Comparison of ENCODE assay signal across 29 cellular contexts in genomic region chr1:41169799-41170180, GRCh38.
"Had no signal": no experiment of that assay in that cellular context is flagged by ENCODE, and none has a peak within 500 bp of the region (broad histone marks: within the 10 kb centered on the region; RNA-seq: fewer than 3 reads in every experiment).

No MANE protein-coding gene starts in this region.

- H3K27ac ChIP-seq: neural progenitor cell, psoas muscle, skin epidermis, spleen, suprapubic skin, testis, tibial artery, transverse colon, upper lobe of right lung, uterus had no signal

- H3K36me3 ChIP-seq: neural progenitor cell, pancreas, transverse colon, upper lobe of right lung, uterus had no signal

- H3K9me3 ChIP-seq: pancreas, psoas muscle, suprapubic skin, testis, tibial artery had no signal

- H3K4me3 Mint-ChIP-seq: naive thymus-derived CD4-positive, alpha-beta T cell; natural killer cell; nephron; neural progenitor cell; stimulated activated memory B cell treated with anti-CD40 and anti-IgM and Interleukin-4, amounts not matched to agents 10 μg/mL and 1 μg/mL and 100 μg/mL, for 72 hours; stimulated activated naive CD8-positive, alpha-beta T cell treated with anti-CD3 and anti-CD28 coated beads, Interleukin-15, amount 100 ng/mL, for 72 hours; type B pancreatic cell had no signal

- H3K9ac ChIP-seq: neural progenitor cell had no signal

- H3K4me2 ChIP-seq: neural progenitor cell, smooth muscle cell had no signal

- H2AFZ ChIP-seq: neural progenitor cell had no signal

- ATAC-seq: naive thymus-derived CD4-positive, alpha-beta T cell; natural killer cell; psoas muscle; right cardiac atrium; sciatic nerve; stimulated activated memory B cell treated with anti-CD40 and anti-IgM and Interleukin-4, amounts not matched to agents 10 μg/mL and 1 μg/mL and 100 μg/mL, for 72 hours; stimulated activated naive CD8-positive, alpha-beta T cell treated with anti-CD3 and anti-CD28 coated beads, Interleukin-15, amount 100 ng/mL, for 72 hours; stimulated activated naive CD8-positive, alpha-beta T cell treated with anti-CD3 and anti-CD28 coated beads, Interleukin-15, Interleukin-2, amounts not matched to agents 100 U/mL and 50 U/mL, for 24 hours; upper lobe of right lung had no signal

- DNase-seq: naive thymus-derived CD4-positive, alpha-beta T cell; natural killer cell; occipital lobe; pancreas; psoas muscle; right cardiac atrium; spleen; stimulated activated CD4-positive, alpha-beta T cell treated with anti-CD3 and anti-CD28 coated beads, Interleukin-12 subunit alpha, Interleukin-12 subunit beta, amount 100 ng/mL, for 4 hours; stimulated activated CD4-positive, alpha-beta T cell treated with anti-CD3 and anti-CD28 coated beads, Interleukin-1b, Interleukin-23, amount 100 ng/mL, for 48 hours; stimulated activated CD4-positive, alpha-beta T cell treated with anti-CD3 and anti-CD28 coated beads, Interleukin-4, amount 100 ng/mL, for 1 hour; stimulated activated CD4-positive, alpha-beta T cell treated with anti-CD3 and anti-CD28 coated beads, Interleukin-4, amount 100 ng/mL, for 4 hours; stimulated activated CD8-positive, alpha-beta memory T cell treated with anti-CD3 and anti-CD28 coated beads, Interleukin-4, amount 100 ng/mL, for 48 hours; stimulated activated naive CD4-positive, alpha-beta T cell; stimulated activated naive CD8-positive, alpha-beta T cell treated with anti-CD3 and anti-CD28 coated beads, Interleukin-15, amount 100 ng/mL, for 72 hours; stimulated activated naive CD8-positive, alpha-beta T cell treated with anti-CD3 and anti-CD28 coated beads, Interleukin-15, Interleukin-2, amounts not matched to agents 100 U/mL and 50 U/mL, for 24 hours; substantia nigra; testis; tibial artery; transverse colon; upper lobe of right lung; uterus had no signal

- H3K27me3 ChIP-seq: neural progenitor cell, pancreas, spleen, suprapubic skin, testis, tibial artery, transverse colon, upper lobe of right lung, uterus had no signal

- H3K27ac Mint-ChIP-seq: naive thymus-derived CD4-positive, alpha-beta T cell; natural killer cell; nephron; neural progenitor cell; stimulated activated memory B cell treated with anti-CD40 and anti-IgM and Interleukin-4, amounts not matched to agents 10 μg/mL and 1 μg/mL and 100 μg/mL, for 72 hours; stimulated activated naive CD8-positive, alpha-beta T cell treated with anti-CD3 and anti-CD28 coated beads, Interleukin-15, amount 100 ng/mL, for 72 hours; type B pancreatic cell had no signal

- FAIRE-seq: pancreas had no signal

- H3K4me3 ChIP-seq: neural progenitor cell, pancreas, psoas muscle, skin epidermis, smooth muscle cell, spleen, suprapubic skin, testis, tibial artery, transverse colon, upper lobe of right lung, uterus had no signal

- H3K27me3 Mint-ChIP-seq: naive thymus-derived CD4-positive, alpha-beta T cell; stimulated activated memory B cell treated with anti-CD40 and anti-IgM and Interleukin-4, amounts not matched to agents 10 μg/mL and 1 μg/mL and 100 μg/mL, for 72 hours; stimulated activated naive CD8-positive, alpha-beta T cell treated with anti-CD3 and anti-CD28 coated beads, Interleukin-15, amount 100 ng/mL, for 72 hours; type B pancreatic cell had no signal

- H3K4me1 ChIP-seq: neural progenitor cell, psoas muscle, suprapubic skin, testis, tibial artery, transverse colon, upper lobe of right lung, uterus had no signal

- H3K4me1 Mint-ChIP-seq: natural killer cell; nephron; neural progenitor cell; stimulated activated naive CD8-positive, alpha-beta T cell treated with anti-CD3 and anti-CD28 coated beads, Interleukin-15, amount 100 ng/mL, for 72 hours had no signal
